In genomic region chr3:2001306-2002108, GRCh38 we compare ENCODE assay signal across 33 cellular contexts.
"Had no signal": no experiment of that assay in that cellular context is flagged by ENCODE, and none has a peak within 500 bp of the region (broad histone marks: within the 10 kb centered on the region; RNA-seq: fewer than 3 reads in every experiment).

No MANE protein-coding gene starts in this region.

- ATAC-seq: gastrocnemius medialis; naive thymus-derived CD4-positive, alpha-beta T cell; pancreas; stimulated activated naive B cell treated with anti-CD40 and anti-IgM and Interleukin-4, amounts not matched to agents 10 μg/mL and 1 μg/mL and 100 μg/mL, for 72 hours had no signal

- H3K4me1 Mint-ChIP-seq: activated naive CD4-positive, alpha-beta T cell treated with anti-CD3 and anti-CD28 coated beads, Interleukin-2, amount 10 ng/mL, durations not matched to agents 7 days and 5 days; activated naive CD8-positive, alpha-beta T cell treated with anti-CD3 and anti-CD28 coated beads, Interleukin-2, amount 10 ng/mL, durations not matched to agents 7 days and 5 days; brain; naive thymus-derived CD4-positive, alpha-beta T cell; neural crest cell; stimulated activated naive B cell treated with anti-CD40 and anti-IgM and Interleukin-4, amounts not matched to agents 10 μg/mL and 1 μg/mL and 100 μg/mL, for 72 hours had no signal

- H3K27ac Mint-ChIP-seq: activated naive CD4-positive, alpha-beta T cell treated with anti-CD3 and anti-CD28 coated beads, Interleukin-2, amount 10 ng/mL, durations not matched to agents 7 days and 5 days; activated naive CD8-positive, alpha-beta T cell treated with anti-CD3 and anti-CD28 coated beads, Interleukin-2, amount 10 ng/mL, durations not matched to agents 7 days and 5 days; brain; naive thymus-derived CD4-positive, alpha-beta T cell; stimulated activated naive B cell treated with anti-CD40 and anti-IgM and Interleukin-4, amounts not matched to agents 10 μg/mL and 1 μg/mL and 100 μg/mL, for 72 hours; T-helper 2 cell treated with Interferon-gamma antibody and Interleukin-4, amounts not matched to agents 5 μg/mL and 100 μg/mL, for 36 hours had no signal

- H3K36me3 Mint-ChIP-seq: activated naive CD4-positive, alpha-beta T cell treated with anti-CD3 and anti-CD28 coated beads, Interleukin-2, amount 10 ng/mL, durations not matched to agents 7 days and 5 days; activated naive CD8-positive, alpha-beta T cell treated with anti-CD3 and anti-CD28 coated beads, Interleukin-2, amount 10 ng/mL, durations not matched to agents 7 days and 5 days; brain; stimulated activated naive B cell treated with anti-CD40 and anti-IgM and Interleukin-4, amounts not matched to agents 10 μg/mL and 1 μg/mL and 100 μg/mL, for 72 hours had no signal

- H3K36me3 ChIP-seq: ascending aorta, cardiac muscle cell, gastrocnemius medialis, pancreas, prostate gland, stomach, thyroid gland, upper lobe of left lung, vagina had no signal

- FAIRE-seq: pancreas had no signal

- H3K4me1 ChIP-seq: ascending aorta, gastrocnemius medialis, pancreas, prostate gland, stomach, thyroid gland, upper lobe of left lung, vagina had no signal

- H3K4me3 ChIP-seq: ascending aorta, cardiac muscle cell, coronary artery, dorsolateral prefrontal cortex, gastrocnemius medialis, hepatocyte, pancreas, prostate gland, stomach, thyroid gland, upper lobe of left lung, vagina had no signal

- H3K27me3 Mint-ChIP-seq: activated naive CD4-positive, alpha-beta T cell treated with anti-CD3 and anti-CD28 coated beads, Interleukin-2, amount 10 ng/mL, durations not matched to agents 7 days and 5 days; activated naive CD8-positive, alpha-beta T cell treated with anti-CD3 and anti-CD28 coated beads, Interleukin-2, amount 10 ng/mL, durations not matched to agents 7 days and 5 days; naive thymus-derived CD4-positive, alpha-beta T cell; stimulated activated naive B cell treated with anti-CD40 and anti-IgM and Interleukin-4, amounts not matched to agents 10 μg/mL and 1 μg/mL and 100 μg/mL, for 72 hours had no signal

- DNase-seq: activated CD4-positive, alpha-beta T cell treated with anti-CD3 and anti-CD28 coated beads for 4 hours; activated CD4-positive, alpha-beta T cell treated with anti-CD3 and anti-CD28 coated beads, Interleukin-2, amount 50 U/mL, for 4 hours; activated CD8-positive, alpha-beta memory T cell treated with anti-CD3 and anti-CD28 coated beads for 24 hours; activated gamma-delta T cell; activated naive CD4-positive, alpha-beta T cell treated with anti-CD3 and anti-CD28 coated beads, Interleukin-2, amount 10 ng/mL, durations not matched to agents 7 days and 5 days; activated naive CD8-positive, alpha-beta T cell treated with anti-CD3 and anti-CD28 coated beads, Interleukin-2, amount 10 ng/mL, durations not matched to agents 7 days and 5 days; cerebellar nuclear complex; dorsolateral prefrontal cortex; effector memory CD4-positive, alpha-beta T cell; erythroblast; gastrocnemius medialis; glutamatergic neuron; islet precursor cell; mammary epithelial cell; naive thymus-derived CD4-positive, alpha-beta T cell; nucleus accumbens; pancreas; retina; stimulated activated CD4-positive, alpha-beta T cell treated with anti-CD3 and anti-CD28 coated beads, Interleukin-15, amount 100 ng/mL, for 24 hours; stimulated activated CD4-positive, alpha-beta T cell treated with anti-CD3 and anti-CD28 coated beads, Interleukin-2, amount 100 ng/mL, for 24 hours; stimulated activated naive B cell treated with anti-CD40 and anti-IgM and Interleukin-4, amounts not matched to agents 10 μg/mL and 1 μg/mL and 100 μg/mL, for 72 hours; stomach; thyroid gland; upper lobe of left lung had no signal

- H3K27me3 ChIP-seq: ascending aorta, cardiac muscle cell, gastrocnemius medialis, hepatocyte, pancreas, stomach, thyroid gland, upper lobe of left lung, vagina had no signal

- H3K9me3 ChIP-seq: ascending aorta, gastrocnemius medialis, pancreas, prostate gland, stomach, thyroid gland, vagina had no signal

- H3K4me3 Mint-ChIP-seq: activated naive CD4-positive, alpha-beta T cell treated with anti-CD3 and anti-CD28 coated beads, Interleukin-2, amount 10 ng/mL, durations not matched to agents 7 days and 5 days; activated naive CD8-positive, alpha-beta T cell treated with anti-CD3 and anti-CD28 coated beads, Interleukin-2, amount 10 ng/mL, durations not matched to agents 7 days and 5 days; brain; naive thymus-derived CD4-positive, alpha-beta T cell; neural crest cell; stimulated activated naive B cell treated with anti-CD40 and anti-IgM and Interleukin-4, amounts not matched to agents 10 μg/mL and 1 μg/mL and 100 μg/mL, for 72 hours; T-helper 2 cell treated with Interferon-gamma antibody and Interleukin-4, amounts not matched to agents 5 μg/mL and 100 μg/mL, for 36 hours had no signal
